ENCODE assay signal across 1 cellular context in the genomic region with DNA sequence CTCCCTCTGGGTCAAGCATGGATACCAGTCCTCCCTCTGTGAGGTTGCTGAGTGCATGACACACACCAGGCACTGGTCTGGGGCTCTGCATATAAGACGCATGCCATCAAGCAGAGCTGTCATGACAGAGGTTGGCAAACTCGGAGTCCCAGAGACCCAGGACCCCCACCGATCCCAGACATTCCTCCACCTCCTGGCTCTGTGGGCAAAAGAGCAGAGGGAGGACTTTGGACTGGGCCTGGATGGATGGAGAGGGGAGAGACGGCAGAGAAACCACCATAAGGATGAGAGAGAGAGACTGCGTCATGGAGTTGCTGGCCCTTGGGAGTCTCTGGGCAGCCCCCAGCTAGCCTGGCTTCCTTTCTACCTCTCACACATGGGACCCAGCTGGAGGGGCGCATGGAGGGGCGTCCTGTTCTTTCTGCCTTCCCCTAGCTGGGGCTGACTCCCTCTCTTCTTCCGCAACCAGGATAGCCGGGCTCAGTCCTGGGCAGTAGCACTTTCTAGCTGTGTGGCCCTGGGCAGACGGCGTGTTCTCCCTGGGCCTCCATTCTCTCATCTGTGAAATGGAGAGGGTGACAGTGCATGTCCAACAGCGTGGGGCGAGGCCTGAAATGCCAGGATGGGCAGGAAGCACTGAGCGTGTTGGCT.
TF ChIP-seq lines count a peak whose summit lies in the region.

No MANE protein-coding gene starts in this region.

TF ChIP-seq in HepG2, 621 proteins besides CTCF, POLR2A, EP300 and RAD21 (continued from another document):
- TF ChIP-seq, protein P1, sequence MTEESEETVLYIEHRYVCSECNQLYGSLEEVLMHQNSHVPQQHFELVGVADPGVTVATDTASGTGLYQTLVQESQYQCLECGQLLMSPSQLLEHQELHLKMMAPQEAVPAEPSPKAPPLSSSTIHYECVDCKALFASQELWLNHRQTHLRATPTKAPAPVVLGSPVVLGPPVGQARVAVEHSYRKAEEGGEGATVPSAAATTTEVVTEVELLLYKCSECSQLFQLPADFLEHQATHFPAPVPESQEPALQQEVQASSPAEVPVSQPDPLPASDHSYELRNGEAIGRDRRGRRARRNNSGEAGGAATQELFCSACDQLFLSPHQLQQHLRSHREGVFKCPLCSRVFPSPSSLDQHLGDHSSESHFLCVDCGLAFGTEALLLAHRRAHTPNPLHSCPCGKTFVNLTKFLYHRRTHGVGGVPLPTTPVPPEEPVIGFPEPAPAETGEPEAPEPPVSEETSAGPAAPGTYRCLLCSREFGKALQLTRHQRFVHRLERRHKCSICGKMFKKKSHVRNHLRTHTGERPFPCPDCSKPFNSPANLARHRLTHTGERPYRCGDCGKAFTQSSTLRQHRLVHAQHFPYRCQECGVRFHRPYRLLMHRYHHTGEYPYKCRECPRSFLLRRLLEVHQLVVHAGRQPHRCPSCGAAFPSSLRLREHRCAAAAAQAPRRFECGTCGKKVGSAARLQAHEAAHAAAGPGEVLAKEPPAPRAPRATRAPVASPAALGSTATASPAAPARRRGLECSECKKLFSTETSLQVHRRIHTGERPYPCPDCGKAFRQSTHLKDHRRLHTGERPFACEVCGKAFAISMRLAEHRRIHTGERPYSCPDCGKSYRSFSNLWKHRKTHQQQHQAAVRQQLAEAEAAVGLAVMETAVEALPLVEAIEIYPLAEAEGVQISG (CRISPR knock-in tag; IDR thresholded peaks at IDR 0.05): no peak
- no peak for TF ChIP-seq MEF2D (CRISPR knock-in tag; IDR thresholded peaks at IDR 0.05)
- TF ChIP-seq DPF2 (CRISPR knock-in tag; IDR thresholded peaks at IDR 0.05; ENCODE audit: borderline replicate concordance, low read depth): peak; percentile 30; the same call in 1 of the 2 replicates
- TF ChIP-seq, protein P2, sequence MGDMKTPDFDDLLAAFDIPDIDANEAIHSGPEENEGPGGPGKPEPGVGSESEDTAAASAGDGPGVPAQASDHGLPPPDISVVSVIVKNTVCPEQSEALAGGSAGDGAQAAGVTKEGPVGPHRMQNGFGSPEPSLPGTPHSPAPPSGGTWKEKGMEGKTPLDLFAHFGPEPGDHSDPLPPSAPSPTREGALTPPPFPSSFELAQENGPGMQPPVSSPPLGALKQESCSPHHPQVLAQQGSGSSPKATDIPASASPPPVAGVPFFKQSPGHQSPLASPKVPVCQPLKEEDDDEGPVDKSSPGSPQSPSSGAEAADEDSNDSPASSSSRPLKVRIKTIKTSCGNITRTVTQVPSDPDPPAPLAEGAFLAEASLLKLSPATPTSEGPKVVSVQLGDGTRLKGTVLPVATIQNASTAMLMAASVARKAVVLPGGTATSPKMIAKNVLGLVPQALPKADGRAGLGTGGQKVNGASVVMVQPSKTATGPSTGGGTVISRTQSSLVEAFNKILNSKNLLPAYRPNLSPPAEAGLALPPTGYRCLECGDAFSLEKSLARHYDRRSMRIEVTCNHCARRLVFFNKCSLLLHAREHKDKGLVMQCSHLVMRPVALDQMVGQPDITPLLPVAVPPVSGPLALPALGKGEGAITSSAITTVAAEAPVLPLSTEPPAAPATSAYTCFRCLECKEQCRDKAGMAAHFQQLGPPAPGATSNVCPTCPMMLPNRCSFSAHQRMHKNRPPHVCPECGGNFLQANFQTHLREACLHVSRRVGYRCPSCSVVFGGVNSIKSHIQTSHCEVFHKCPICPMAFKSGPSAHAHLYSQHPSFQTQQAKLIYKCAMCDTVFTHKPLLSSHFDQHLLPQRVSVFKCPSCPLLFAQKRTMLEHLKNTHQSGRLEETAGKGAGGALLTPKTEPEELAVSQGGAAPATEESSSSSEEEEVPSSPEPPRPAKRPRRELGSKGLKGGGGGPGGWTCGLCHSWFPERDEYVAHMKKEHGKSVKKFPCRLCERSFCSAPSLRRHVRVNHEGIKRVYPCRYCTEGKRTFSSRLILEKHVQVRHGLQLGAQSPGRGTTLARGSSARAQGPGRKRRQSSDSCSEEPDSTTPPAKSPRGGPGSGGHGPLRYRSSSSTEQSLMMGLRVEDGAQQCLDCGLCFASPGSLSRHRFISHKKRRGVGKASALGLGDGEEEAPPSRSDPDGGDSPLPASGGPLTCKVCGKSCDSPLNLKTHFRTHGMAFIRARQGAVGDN (CRISPR knock-in tag; IDR thresholded peaks at IDR 0.05): peak; percentile 53
- peak; percentile 29; the same call in 1 of the 2 replicates for TF ChIP-seq GATAD1 (CRISPR knock-in tag; IDR thresholded peaks at IDR 0.05)
- TF ChIP-seq POLR2AphosphoS5 (IDR thresholded peaks at IDR 0.05; ENCODE audit: low read depth, low read length): peak; percentile 31; the same call in 1 of the 2 replicates
- TF ChIP-seq PHF21A (CRISPR knock-in tag; IDR thresholded peaks at IDR 0.05): 0 out of 2 replicates have a peak, but pooled peaks have one; percentile 13
- TF ChIP-seq SCMH1 (CRISPR knock-in tag; IDR thresholded peaks at IDR 0.05; ENCODE audit: borderline replicate concordance): no peak
- TF ChIP-seq, protein P3, sequence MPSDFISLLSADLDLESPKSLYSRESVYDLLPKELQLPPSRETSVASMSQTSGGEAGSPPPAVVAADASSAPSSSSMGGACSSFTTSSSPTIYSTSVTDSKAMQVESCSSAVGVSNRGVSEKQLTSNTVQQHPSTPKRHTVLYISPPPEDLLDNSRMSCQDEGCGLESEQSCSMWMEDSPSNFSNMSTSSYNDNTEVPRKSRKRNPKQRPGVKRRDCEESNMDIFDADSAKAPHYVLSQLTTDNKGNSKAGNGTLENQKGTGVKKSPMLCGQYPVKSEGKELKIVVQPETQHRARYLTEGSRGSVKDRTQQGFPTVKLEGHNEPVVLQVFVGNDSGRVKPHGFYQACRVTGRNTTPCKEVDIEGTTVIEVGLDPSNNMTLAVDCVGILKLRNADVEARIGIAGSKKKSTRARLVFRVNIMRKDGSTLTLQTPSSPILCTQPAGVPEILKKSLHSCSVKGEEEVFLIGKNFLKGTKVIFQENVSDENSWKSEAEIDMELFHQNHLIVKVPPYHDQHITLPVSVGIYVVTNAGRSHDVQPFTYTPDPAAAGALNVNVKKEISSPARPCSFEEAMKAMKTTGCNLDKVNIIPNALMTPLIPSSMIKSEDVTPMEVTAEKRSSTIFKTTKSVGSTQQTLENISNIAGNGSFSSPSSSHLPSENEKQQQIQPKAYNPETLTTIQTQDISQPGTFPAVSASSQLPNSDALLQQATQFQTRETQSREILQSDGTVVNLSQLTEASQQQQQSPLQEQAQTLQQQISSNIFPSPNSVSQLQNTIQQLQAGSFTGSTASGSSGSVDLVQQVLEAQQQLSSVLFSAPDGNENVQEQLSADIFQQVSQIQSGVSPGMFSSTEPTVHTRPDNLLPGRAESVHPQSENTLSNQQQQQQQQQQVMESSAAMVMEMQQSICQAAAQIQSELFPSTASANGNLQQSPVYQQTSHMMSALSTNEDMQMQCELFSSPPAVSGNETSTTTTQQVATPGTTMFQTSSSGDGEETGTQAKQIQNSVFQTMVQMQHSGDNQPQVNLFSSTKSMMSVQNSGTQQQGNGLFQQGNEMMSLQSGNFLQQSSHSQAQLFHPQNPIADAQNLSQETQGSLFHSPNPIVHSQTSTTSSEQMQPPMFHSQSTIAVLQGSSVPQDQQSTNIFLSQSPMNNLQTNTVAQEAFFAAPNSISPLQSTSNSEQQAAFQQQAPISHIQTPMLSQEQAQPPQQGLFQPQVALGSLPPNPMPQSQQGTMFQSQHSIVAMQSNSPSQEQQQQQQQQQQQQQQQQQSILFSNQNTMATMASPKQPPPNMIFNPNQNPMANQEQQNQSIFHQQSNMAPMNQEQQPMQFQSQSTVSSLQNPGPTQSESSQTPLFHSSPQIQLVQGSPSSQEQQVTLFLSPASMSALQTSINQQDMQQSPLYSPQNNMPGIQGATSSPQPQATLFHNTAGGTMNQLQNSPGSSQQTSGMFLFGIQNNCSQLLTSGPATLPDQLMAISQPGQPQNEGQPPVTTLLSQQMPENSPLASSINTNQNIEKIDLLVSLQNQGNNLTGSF (CRISPR knock-in tag; IDR thresholded peaks at IDR 0.05): peak; percentile 61; the same call in 1 of the 2 replicates
- TF ChIP-seq HNF4A (CRISPR knock-in tag; IDR thresholded peaks at IDR 0.05): peak; percentile 67
- TF ChIP-seq BRCA1 (CRISPR knock-in tag; IDR thresholded peaks at IDR 0.05): 0 out of 2 replicates have a peak, but pooled peaks have one; percentile 43
- 0 out of 2 replicates have a peak, but pooled peaks have one; percentile 5 for TF ChIP-seq GATAD2A (CRISPR knock-in tag; IDR thresholded peaks at IDR 0.05)
- TF ChIP-seq STAG1 (CRISPR knock-in tag; IDR thresholded peaks at IDR 0.05): 0 out of 2 replicates have a peak, but pooled peaks have one; percentile 1
- 0 out of 2 replicates have a peak, but pooled peaks have one; percentile 51 for TF ChIP-seq KLF12 (CRISPR knock-in tag; IDR thresholded peaks at IDR 0.05; ENCODE audit: borderline replicate concordance)
- TF ChIP-seq, protein P4, sequence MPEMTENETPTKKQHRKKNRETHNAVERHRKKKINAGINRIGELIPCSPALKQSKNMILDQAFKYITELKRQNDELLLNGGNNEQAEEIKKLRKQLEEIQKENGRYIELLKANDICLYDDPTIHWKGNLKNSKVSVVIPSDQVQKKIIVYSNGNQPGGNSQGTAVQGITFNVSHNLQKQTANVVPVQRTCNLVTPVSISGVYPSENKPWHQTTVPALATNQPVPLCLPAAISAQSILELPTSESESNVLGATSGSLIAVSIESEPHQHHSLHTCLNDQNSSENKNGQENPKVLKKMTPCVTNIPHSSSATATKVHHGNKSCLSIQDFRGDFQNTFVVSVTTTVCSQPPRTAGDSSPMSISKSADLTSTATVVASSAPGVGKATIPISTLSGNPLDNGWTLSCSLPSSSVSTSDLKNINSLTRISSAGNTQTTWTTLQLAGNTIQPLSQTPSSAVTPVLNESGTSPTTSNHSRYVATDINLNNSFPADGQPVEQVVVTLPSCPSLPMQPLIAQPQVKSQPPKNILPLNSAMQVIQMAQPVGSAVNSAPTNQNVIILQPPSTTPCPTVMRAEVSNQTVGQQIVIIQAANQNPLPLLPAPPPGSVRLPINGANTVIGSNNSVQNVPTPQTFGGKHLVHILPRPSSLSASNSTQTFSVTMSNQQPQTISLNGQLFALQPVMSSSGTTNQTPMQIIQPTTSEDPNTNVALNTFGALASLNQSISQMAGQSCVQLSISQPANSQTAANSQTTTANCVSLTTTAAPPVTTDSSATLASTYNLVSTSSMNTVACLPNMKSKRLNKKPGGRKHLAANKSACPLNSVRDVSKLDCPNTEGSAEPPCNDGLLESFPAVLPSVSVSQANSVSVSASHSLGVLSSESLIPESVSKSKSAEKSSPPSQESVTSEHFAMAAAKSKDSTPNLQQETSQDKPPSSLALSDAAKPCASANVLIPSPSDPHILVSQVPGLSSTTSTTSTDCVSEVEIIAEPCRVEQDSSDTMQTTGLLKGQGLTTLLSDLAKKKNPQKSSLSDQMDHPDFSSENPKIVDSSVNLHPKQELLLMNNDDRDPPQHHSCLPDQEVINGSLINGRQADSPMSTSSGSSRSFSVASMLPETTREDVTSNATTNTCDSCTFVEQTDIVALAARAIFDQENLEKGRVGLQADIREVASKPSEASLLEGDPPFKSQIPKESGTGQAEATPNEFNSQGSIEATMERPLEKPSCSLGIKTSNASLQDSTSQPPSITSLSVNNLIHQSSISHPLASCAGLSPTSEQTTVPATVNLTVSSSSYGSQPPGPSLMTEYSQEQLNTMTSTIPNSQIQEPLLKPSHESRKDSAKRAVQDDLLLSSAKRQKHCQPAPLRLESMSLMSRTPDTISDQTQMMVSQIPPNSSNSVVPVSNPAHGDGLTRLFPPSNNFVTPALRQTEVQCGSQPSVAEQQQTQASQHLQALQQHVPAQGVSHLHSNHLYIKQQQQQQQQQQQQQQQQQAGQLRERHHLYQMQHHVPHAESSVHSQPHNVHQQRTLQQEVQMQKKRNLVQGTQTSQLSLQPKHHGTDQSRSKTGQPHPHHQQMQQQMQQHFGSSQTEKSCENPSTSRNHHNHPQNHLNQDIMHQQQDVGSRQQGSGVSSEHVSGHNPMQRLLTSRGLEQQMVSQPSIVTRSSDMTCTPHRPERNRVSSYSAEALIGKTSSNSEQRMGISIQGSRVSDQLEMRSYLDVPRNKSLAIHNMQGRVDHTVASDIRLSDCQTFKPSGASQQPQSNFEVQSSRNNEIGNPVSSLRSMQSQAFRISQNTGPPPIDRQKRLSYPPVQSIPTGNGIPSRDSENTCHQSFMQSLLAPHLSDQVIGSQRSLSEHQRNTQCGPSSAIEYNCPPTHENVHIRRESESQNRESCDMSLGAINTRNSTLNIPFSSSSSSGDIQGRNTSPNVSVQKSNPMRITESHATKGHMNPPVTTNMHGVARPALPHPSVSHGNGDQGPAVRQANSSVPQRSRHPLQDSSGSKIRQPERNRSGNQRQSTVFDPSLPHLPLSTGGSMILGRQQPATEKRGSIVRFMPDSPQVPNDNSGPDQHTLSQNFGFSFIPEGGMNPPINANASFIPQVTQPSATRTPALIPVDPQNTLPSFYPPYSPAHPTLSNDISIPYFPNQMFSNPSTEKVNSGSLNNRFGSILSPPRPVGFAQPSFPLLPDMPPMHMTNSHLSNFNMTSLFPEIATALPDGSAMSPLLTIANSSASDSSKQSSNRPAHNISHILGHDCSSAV (CRISPR knock-in tag; IDR thresholded peaks at IDR 0.05; ENCODE audit: borderline replicate concordance): 0 out of 2 replicates have a peak, but pooled peaks have one; percentile 4
- TF ChIP-seq TEAD3 (CRISPR knock-in tag; optimal IDR thresholded peaks at IDR 0.05; ENCODE audit: borderline replicate concordance): peak; percentile 33
- 0 out of 2 replicates have a peak, but pooled peaks have one; percentile 19 for TF ChIP-seq MED1 (CRISPR knock-in tag; IDR thresholded peaks at IDR 0.05)
- peak; percentile 69; the same call in 1 of the 2 replicates for TF ChIP-seq ZNF614 (CRISPR knock-in tag; IDR thresholded peaks at IDR 0.05; ENCODE audit: borderline replicate concordance)
- TF ChIP-seq MYC (CRISPR knock-in tag; IDR thresholded peaks at IDR 0.05; ENCODE audit: borderline replicate concordance): 0 out of 2 replicates have a peak, but pooled peaks have one; percentile 37
- no peak for TF ChIP-seq MLLT10 (CRISPR knock-in tag; IDR thresholded peaks at IDR 0.05)
- TF ChIP-seq ZNF766 (CRISPR knock-in tag; IDR thresholded peaks at IDR 0.05; ENCODE audit: borderline replicate concordance): 0 out of 2 replicates have a peak, but pooled peaks have one; percentile 56
- TF ChIP-seq ZNF775 (CRISPR knock-in tag; IDR thresholded peaks at IDR 0.05; ENCODE audit: borderline replicate concordance): no peak
- TF ChIP-seq, protein P5, sequence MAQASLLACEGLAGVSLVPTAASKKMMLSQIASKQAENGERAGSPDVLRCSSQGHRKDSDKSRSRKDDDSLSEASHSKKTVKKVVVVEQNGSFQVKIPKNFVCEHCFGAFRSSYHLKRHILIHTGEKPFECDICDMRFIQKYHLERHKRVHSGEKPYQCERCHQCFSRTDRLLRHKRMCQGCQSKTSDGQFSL (CRISPR knock-in tag; IDR thresholded peaks at IDR 0.05): no peak
- peak; percentile 8 for TF ChIP-seq AGO2 (optimal IDR thresholded peaks at IDR 0.05; ENCODE audit: low read depth, low read length)
- TF ChIP-seq ZKSCAN5 (CRISPR knock-in tag; IDR thresholded peaks at IDR 0.05): no peak
